Comparison of ENCODE assay signal across 21 cellular contexts in the genomic region with DNA sequence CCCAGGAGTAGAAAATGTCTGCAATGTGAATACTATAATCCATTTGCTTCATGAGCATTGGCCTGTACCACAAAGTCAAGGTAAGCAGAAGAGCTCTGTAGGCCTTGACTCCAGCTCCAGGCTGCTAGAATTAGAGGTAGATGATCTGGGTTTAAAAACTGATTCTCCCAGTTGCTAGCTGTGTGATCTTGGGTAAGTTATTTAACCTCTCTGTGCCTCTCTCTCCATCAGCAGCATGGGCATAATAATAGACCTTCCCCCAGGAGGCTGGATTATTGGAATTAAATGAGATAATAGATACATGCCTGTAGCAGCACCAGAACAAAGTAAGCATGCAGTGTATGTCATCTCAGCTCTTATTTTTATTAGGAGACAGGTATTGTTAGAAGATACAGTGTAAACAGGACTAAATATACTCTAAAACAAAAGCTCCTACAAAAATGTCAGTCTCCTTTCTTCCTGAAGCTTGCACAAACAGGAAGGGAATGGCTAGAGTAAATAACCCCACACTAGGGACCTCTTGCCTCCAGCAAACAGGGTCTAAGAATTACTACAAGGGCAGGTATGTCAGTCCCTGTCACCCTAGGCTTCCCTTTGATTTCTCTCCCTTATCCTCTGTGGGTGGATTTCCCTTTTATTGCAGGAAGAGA.
DNase-seq lines count a peak whose midpoint lies in the region; ATAC-seq lines count a peak whose summit lies in the region.
"Had no signal": no experiment of that assay in that cellular context is flagged by ENCODE, and none has a peak within 500 bp of the region (broad histone marks: within the 10 kb centered on the region; RNA-seq: fewer than 3 reads in every experiment).

No MANE protein-coding gene starts in this region.

- no peak for ATAC-seq in HG02852 (IDR thresholded peaks at IDR 0.05; ENCODE audit: unreplicated experiment)
- ATAC-seq: GM12878, T-helper 17 cell had no signal

- DNase-seq in NCI-H510A treated with DMSO at 0.1 percent for 48 hours (lab: John Stamatoyannopoulos, UW) (peak; percentile 4), NCI-H510A (lab: John Stamatoyannopoulos, UW) (no peak), HuH-7.5 (ENCODE audit: low spot score) (peak; percentile 52), NCI-H69 (lab: John Stamatoyannopoulos, UW) (peak; percentile 80), left kidney (ENCODE audit: low read depth, low spot score) (peak; percentile 18), dedifferentiated amniotic fluid mesenchymal stem cell (ENCODE audit: extremely low spot score) (no peak), T-helper 2 cell (no peak)
- DNase-seq: DMS79, EL, GDM1, H7, NCI-H1048, NCI-H1436, NCI-H2171, NCI-H226, NCI-H524 treated with DMSO at 0.1 percent for 48 hours, Peyer's patch, SHP77 treated with DMSO at 0.1 percent for 48 hours, T-helper 17 cell had no signal

Comparison
In these comparisons a context has a peak if more than half of its experiments do, and no peak if none do; other contexts are left out.
1. DNase-seq: peak in NCI-H510A treated with DMSO at 0.1 percent for 48 hours (single experiment), HuH-7.5 (single experiment), NCI-H69 (single experiment) and left kidney (single experiment); none in NCI-H510A (single experiment), dedifferentiated amniotic fluid mesenchymal stem cell (single experiment) and T-helper 2 cell (0 of 5).